18 cellular contexts compared by ENCODE assay signal in the genomic region with DNA sequence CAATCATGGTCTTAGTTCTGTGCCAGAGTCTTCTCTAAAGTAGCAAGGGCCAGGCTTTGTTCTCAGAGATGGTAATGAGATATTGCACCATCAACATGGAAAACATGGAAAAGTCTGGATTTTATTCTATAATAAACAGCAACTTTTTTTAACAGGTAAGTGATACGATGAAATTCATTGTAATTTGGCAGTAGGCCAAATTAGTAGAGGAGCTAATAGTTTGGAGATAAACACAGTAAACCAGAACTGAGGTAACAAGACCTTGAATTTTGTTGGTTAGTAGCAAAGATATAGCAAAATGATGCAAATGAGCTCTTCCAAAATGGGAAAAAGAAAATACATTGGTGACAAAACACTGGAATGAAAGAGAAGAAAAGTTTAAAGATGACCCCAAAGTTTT.
DNase-seq lines count a peak whose midpoint lies in the region; ATAC-seq, FAIRE-seq and TF ChIP-seq lines count a peak whose summit lies in the region.
"Had no signal": no experiment of that assay in that cellular context is flagged by ENCODE, and none has a peak within 500 bp of the region (broad histone marks: within the 10 kb centered on the region; RNA-seq: fewer than 3 reads in every experiment).

No MANE protein-coding gene starts in this region.

- H3K9me3 ChIP-seq in T-helper 17 cell (ENCODE audit: control insufficient read depth, low read length, poor library complexity, severe bottlenecking) (no peaks in the 10 kb centered on the region), K562 (replicated peaks; ENCODE audit: control insufficient read depth, insufficient read depth, low read depth, low read length) (no peaks in the 10 kb centered on the region), WERI-Rb-1 (ENCODE audit: severe bottlenecking) (no peaks in the 10 kb centered on the region)

- ATAC-seq in activated T-cell treated with anti-CD3 and anti-CD28 coated beads, Interleukin-2, amount 50 U/mL, for 72 hours (replicated peaks in 1 of 2): no peak
- ATAC-seq in T-helper 17 cell (no peak), K562 (no peak)
- ATAC-seq in stimulated activated memory B cell treated with anti-CD40 and anti-IgM and Interleukin-4, amounts not matched to agents 10 μg/mL and 1 μg/mL and 100 μg/mL, for 72 hours: no peak

- peak overlapping the region in 1 of 2 donors; percentile 34 for H3K4me3 Mint-ChIP-seq in activated T-cell treated with anti-CD3 and anti-CD28 coated beads, Interleukin-2, amount 50 U/mL, for 72 hours
- H3K4me3 Mint-ChIP-seq in T-helper 17 cell: no peak overlapping the region
- H3K4me3 Mint-ChIP-seq in stimulated activated memory B cell treated with anti-CD40 and anti-IgM and Interleukin-4, amounts not matched to agents 10 μg/mL and 1 μg/mL and 100 μg/mL, for 72 hours: no peak overlapping the region

- no peaks in the 10 kb centered on the region for H4K20me1 ChIP-seq in K562 (replicated peaks; ENCODE audit: control insufficient read depth, insufficient read depth, low read length)

- 100% methylated on average over 1 of the region's 1 CpG for WGBS in K562 (ENCODE audit: insufficient coverage, low coverage, missing lambda C conversion rate)

- in situ Hi-C loops in K562 (cut with MboI): no loop called here

- H3K36me3 ChIP-seq in K562 (ENCODE audit: control insufficient read depth, insufficient read depth, low read length) (peaks cover 25% of the 10 kb centered on the region), WERI-Rb-1 (peaks cover 59% of the 10 kb centered on the region)

- H3K9ac ChIP-seq in K562 (ENCODE audit: insufficient read depth in 1 of 2, low read depth in 2 of 2, low read length in 2 of 2): no peak overlapping the region

- H3K4me1 ChIP-seq in K562 (replicated peaks in 1 of 2; ENCODE audit: control insufficient read depth in 2 of 2, insufficient read depth in 2 of 2, low read length in 2 of 2): no peaks in the 10 kb centered on the region

- H3K27ac ChIP-seq in K562 (ENCODE audit: extremely low read depth, low read depth, low read length) (no peak overlapping the region), substantia nigra (ENCODE audit: low read depth, low read length, poor library complexity, severe bottlenecking) (no peak overlapping the region), WERI-Rb-1 (no peak overlapping the region)
- H3K27ac ChIP-seq: HL-60 had no signal

- CTCF ChIA-PET in K562 (lab: Yijun Ruan, JAX; ENCODE audit: low intra/inter-chr PET ratio): no interaction called here

- H3K27me3 Mint-ChIP-seq in activated T-cell treated with anti-CD3 and anti-CD28 coated beads, Interleukin-2, amount 50 U/mL, for 72 hours (ENCODE audit: low read depth): no peaks in the 10 kb centered on the region
- no peaks in the 10 kb centered on the region for H3K27me3 Mint-ChIP-seq in T-helper 17 cell
- no peaks in the 10 kb centered on the region for H3K27me3 Mint-ChIP-seq in stimulated activated memory B cell treated with anti-CD40 and anti-IgM and Interleukin-4, amounts not matched to agents 10 μg/mL and 1 μg/mL and 100 μg/mL, for 72 hours

- no peak for TF ChIP-seq RAD21 in K562 (CRISPR knock-in tag; conservative IDR thresholded peaks at IDR 0.05 in 1 of 2, IDR thresholded peaks at IDR 0.05 in 1 of 2)

- peaks cover 40 to 63% of the 10 kb centered on the region in 2 donors for H3K36me3 Mint-ChIP-seq in activated T-cell treated with anti-CD3 and anti-CD28 coated beads, Interleukin-2, amount 50 U/mL, for 72 hours (ENCODE audit: insufficient read depth in 2 of 2)
- H3K36me3 Mint-ChIP-seq in T-helper 17 cell (ENCODE audit: low read depth): peaks cover 28% of the 10 kb centered on the region
- peaks cover 77% of the 10 kb centered on the region for H3K36me3 Mint-ChIP-seq in stimulated activated memory B cell treated with anti-CD40 and anti-IgM and Interleukin-4, amounts not matched to agents 10 μg/mL and 1 μg/mL and 100 μg/mL, for 72 hours

- FAIRE-seq in K562 (lab: Jason Lieb, UNC): no peak
- FAIRE-seq: G401.6 had no signal

- peak overlapping the region; percentile 57 for H3K27ac Mint-ChIP-seq in activated T-cell treated with anti-CD3 and anti-CD28 coated beads, Interleukin-2, amount 50 U/mL, for 72 hours
- H3K27ac Mint-ChIP-seq in T-helper 17 cell: peak overlapping the region; percentile 39
- H3K27ac Mint-ChIP-seq in stimulated activated memory B cell treated with anti-CD40 and anti-IgM and Interleukin-4, amounts not matched to agents 10 μg/mL and 1 μg/mL and 100 μg/mL, for 72 hours: peak overlapping the region; percentile 62

- TF ChIP-seq CTCF in K562 (IDR thresholded peaks at IDR 0.05 in 2 of 3, conservative IDR thresholded peaks at IDR 0.05 in 1 of 3; ENCODE audit: insufficient read depth in 2 of 3, low read depth in 1 of 3, low read length in 3 of 3) (no peak), WERI-Rb-1 (IDR thresholded peaks at IDR 0.05; ENCODE audit: low read depth, low read length) (no peak)

- POLR2A ChIA-PET in K562 (lab: Yijun Ruan, JAX): no interaction called here

- no peak overlapping the region for H3K4me2 ChIP-seq in K562 (ENCODE audit: insufficient read depth, low read length)

- intact Hi-C loops in K562 (cut with micrococcal nuclease): no loop called here

- no peaks in the 10 kb centered on the region for H3K79me2 ChIP-seq in K562 (ENCODE audit: control insufficient read depth, insufficient read depth, low read length)

- H3K4me3 ChIP-seq in K562 (no peak overlapping the region), WERI-Rb-1 (ENCODE audit: low read depth, low read length) (no peak overlapping the region)

- no peaks in the 10 kb centered on the region for H3K9me1 ChIP-seq in K562 (ENCODE audit: control insufficient read depth, insufficient read depth, low read length)

- H2AFZ ChIP-seq in K562 (ENCODE audit: low read depth, low read length): no peak overlapping the region

- no TSS peak for BruUV-seq in K562 (replicated peaks; lab: Mats Ljungman, UMichigan)

- H3K27me3 ChIP-seq in K562 (ENCODE audit: control insufficient read depth in 2 of 2, insufficient read depth in 2 of 2, low read length in 2 of 2) (no peaks in the 10 kb centered on the region), WERI-Rb-1 (ENCODE audit: insufficient read depth, low read depth, severe bottlenecking) (no peaks in the 10 kb centered on the region)

- peaks cover 53% of the 10 kb centered on the region for H3K4me1 Mint-ChIP-seq in activated T-cell treated with anti-CD3 and anti-CD28 coated beads, Interleukin-2, amount 50 U/mL, for 72 hours (ENCODE audit: low read depth)
- H3K4me1 Mint-ChIP-seq in T-helper 17 cell: peaks cover 3% of the 10 kb centered on the region
- peaks cover 16% of the 10 kb centered on the region for H3K4me1 Mint-ChIP-seq in stimulated activated memory B cell treated with anti-CD40 and anti-IgM and Interleukin-4, amounts not matched to agents 10 μg/mL and 1 μg/mL and 100 μg/mL, for 72 hours

- DNase-seq in activated T-cell treated with anti-CD3 and anti-CD28 coated beads, Interleukin-2, amount 50 U/mL, for 72 hours: no peak
- no peak for DNase-seq in activated T-cell treated with anti-CD3 and anti-CD28 coated beads for 4 hours
- no peak for DNase-seq in T-helper 17 cell
- DNase-seq in K562 (ENCODE audit: extremely low read depth in 1 of 4, low spot score in 3 of 4): no peak
- no peak for DNase-seq in substantia nigra (lab: John Stamatoyannopoulos, UW)
- DNase-seq in WERI-Rb-1: no peak
- DNase-seq: ACHN, C1 segment of cervical spinal cord, H7, NCI-H1417 treated with DMSO at 0.1 percent for 48 hours, NCI-H187 treated with DMSO at 0.1 percent for 48 hours, NCI-H2227 treated with DMSO at 0.1 percent for 48 hours, NCI-H510A treated with DMSO at 0.1 percent for 48 hours, NCI-H774, Right ventricle myocardium superior had no signal

- no peak for TF ChIP-seq EP300 in K562 (IDR thresholded peaks at IDR 0.05; ENCODE audit: low read length)

- no peak for TF ChIP-seq POLR2A in K562 (conservative IDR thresholded peaks at IDR 0.05)

- peaks cover 0 to 6% of the 10 kb centered on the region in 2 donors for H3K9me3 Mint-ChIP-seq in activated T-cell treated with anti-CD3 and anti-CD28 coated beads, Interleukin-2, amount 50 U/mL, for 72 hours
- no peaks in the 10 kb centered on the region for H3K9me3 Mint-ChIP-seq in stimulated activated memory B cell treated with anti-CD40 and anti-IgM and Interleukin-4, amounts not matched to agents 10 μg/mL and 1 μg/mL and 100 μg/mL, for 72 hours

TF ChIP-seq in K562, 482 proteins besides CTCF, POLR2A, EP300 and RAD21:
- TF ChIP-seq, protein P1, sequence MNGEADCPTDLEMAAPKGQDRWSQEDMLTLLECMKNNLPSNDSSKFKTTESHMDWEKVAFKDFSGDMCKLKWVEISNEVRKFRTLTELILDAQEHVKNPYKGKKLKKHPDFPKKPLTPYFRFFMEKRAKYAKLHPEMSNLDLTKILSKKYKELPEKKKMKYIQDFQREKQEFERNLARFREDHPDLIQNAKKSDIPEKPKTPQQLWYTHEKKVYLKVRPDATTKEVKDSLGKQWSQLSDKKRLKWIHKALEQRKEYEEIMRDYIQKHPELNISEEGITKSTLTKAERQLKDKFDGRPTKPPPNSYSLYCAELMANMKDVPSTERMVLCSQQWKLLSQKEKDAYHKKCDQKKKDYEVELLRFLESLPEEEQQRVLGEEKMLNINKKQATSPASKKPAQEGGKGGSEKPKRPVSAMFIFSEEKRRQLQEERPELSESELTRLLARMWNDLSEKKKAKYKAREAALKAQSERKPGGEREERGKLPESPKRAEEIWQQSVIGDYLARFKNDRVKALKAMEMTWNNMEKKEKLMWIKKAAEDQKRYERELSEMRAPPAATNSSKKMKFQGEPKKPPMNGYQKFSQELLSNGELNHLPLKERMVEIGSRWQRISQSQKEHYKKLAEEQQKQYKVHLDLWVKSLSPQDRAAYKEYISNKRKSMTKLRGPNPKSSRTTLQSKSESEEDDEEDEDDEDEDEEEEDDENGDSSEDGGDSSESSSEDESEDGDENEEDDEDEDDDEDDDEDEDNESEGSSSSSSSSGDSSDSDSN (IDR thresholded peaks at IDR 0.05; ENCODE audit: borderline replicate concordance in 1 of 2, low read depth in 2 of 2, low read length in 2 of 2): no peak
- TF ChIP-seq NFIX (CRISPR knock-in tag; IDR thresholded peaks at IDR 0.05; ENCODE audit: low read depth) (peak; percentile 77), NFIC (IDR thresholded peaks at IDR 0.05) (peak; percentile 93)
TF ChIP-seq in K562: peak in this region for 2.
